In the genomic region with DNA sequence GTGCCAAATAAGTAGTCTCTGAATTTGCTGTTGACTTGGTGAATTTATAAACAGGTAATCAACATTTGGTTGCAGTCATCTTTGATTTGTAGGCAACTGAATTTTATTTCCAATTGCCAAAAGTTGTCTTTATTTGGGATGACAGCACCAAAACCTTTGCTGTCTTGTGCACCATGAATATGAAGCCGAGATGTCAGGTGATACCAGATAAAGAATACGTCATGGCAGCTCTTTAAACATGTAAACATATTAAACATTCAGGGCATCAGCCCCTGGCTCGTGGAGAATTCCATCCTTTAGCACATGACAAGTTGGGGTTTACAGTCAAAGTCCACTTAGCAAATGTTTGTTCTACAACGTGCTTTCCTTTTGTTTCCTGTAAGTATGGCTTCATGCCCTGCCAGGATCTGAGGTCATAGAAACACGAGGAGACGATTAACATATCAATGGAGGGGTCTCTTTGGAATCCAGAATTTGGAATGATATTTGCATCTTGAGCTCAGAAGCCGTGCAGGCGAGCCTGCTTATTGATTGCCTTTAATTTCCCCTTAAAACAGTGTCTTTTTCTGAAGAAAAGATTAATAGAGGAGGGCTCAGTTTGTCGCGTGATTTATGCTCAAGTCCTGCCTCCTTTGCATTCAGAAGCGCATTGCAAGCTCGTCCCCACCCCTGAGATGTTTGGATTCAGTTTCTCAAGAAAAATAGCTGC, we compare ENCODE assay signal across 1 cellular context.
TF ChIP-seq lines count a peak whose summit lies in the region.

No MANE protein-coding gene starts in this region.

TF ChIP-seq in HepG2, 621 proteins besides CTCF, POLR2A, EP300 and RAD21 (continued from another document and continues in another):
- TF ChIP-seq, protein P1, sequence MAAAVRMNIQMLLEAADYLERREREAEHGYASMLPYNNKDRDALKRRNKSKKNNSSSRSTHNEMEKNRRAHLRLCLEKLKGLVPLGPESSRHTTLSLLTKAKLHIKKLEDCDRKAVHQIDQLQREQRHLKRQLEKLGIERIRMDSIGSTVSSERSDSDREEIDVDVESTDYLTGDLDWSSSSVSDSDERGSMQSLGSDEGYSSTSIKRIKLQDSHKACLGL (CRISPR knock-in tag; IDR thresholded peaks at IDR 0.05): no peak
- TF ChIP-seq SNRNP70 (IDR thresholded peaks at IDR 0.05; ENCODE audit: low read depth, low read length) (no peak), SP4 (CRISPR knock-in tag; IDR thresholded peaks at IDR 0.05) (no peak; the same call in 1 of the 2 replicates), ZMYM3 (CRISPR knock-in tag; IDR thresholded peaks at IDR 0.05) (peak; percentile 93), ZNF460 (CRISPR knock-in tag; IDR thresholded peaks at IDR 0.05; ENCODE audit: borderline replicate concordance) (peak; percentile 39; the same call in 1 of the 2 replicates), FOXP1 (IDR thresholded peaks at IDR 0.05) (peak; percentile 86), FOXP1 (CRISPR knock-in tag; IDR thresholded peaks at IDR 0.05) (peak; percentile 97), HNF4A (CRISPR knock-in tag; IDR thresholded peaks at IDR 0.05) (peak; percentile 99), ZNF674 (CRISPR knock-in tag; IDR thresholded peaks at IDR 0.05; ENCODE audit: low read depth) (no peak), CHD2 (IDR thresholded peaks at IDR 0.05; ENCODE audit: low read depth, low read length) (no peak), ZNF451 (CRISPR knock-in tag; IDR thresholded peaks at IDR 0.05) (no peak), GZF1 (CRISPR knock-in tag; IDR thresholded peaks at IDR 0.05) (0 out of 2 replicates have a peak, but pooled peaks have one; percentile 51), ZNF430 (CRISPR knock-in tag; IDR thresholded peaks at IDR 0.05) (peak; percentile 94), ZNF224 (CRISPR knock-in tag; IDR thresholded peaks at IDR 0.05) (no peak), RFX5 (IDR thresholded peaks at IDR 0.05; ENCODE audit: low read depth, low read length) (no peak), JARID2 (CRISPR knock-in tag; IDR thresholded peaks at IDR 0.05; ENCODE audit: insufficient replicate concordance) (no peak), NFIB (CRISPR knock-in tag; IDR thresholded peaks at IDR 0.05; ENCODE audit: borderline replicate concordance) (no peak), NFYB (CRISPR knock-in tag; IDR thresholded peaks at IDR 0.05) (peak; percentile 16; the same call in 1 of the 2 replicates), KDM1A (CRISPR knock-in tag; IDR thresholded peaks at IDR 0.05) (peak; percentile 79; the same call in 1 of the 2 replicates), SPEN (CRISPR knock-in tag; IDR thresholded peaks at IDR 0.05; ENCODE audit: low read depth) (peak; percentile 54; the same call in 1 of the 2 replicates), TEAD2 (CRISPR knock-in tag; IDR thresholded peaks at IDR 0.05) (no peak), ZNF816 (CRISPR knock-in tag; IDR thresholded peaks at IDR 0.05; ENCODE audit: borderline replicate concordance) (no peak; the same call in 1 of the 2 replicates), NFRKB (IDR thresholded peaks at IDR 0.05) (no peak), ZNF136 (CRISPR knock-in tag; IDR thresholded peaks at IDR 0.05; ENCODE audit: low read depth) (peak; percentile 68; the same call in 1 of the 2 replicates), CBX1 (IDR thresholded peaks at IDR 0.05; ENCODE audit: low read depth) (peak; percentile 21), SP2 (CRISPR knock-in tag; IDR thresholded peaks at IDR 0.05) (no peak), SMAD9 (CRISPR knock-in tag; IDR thresholded peaks at IDR 0.05) (0 out of 2 replicates have a peak, but pooled peaks have one; percentile 74), CAMTA2 (CRISPR knock-in tag; IDR thresholded peaks at IDR 0.05; ENCODE audit: borderline replicate concordance) (no peak), ZNF615 (CRISPR knock-in tag; IDR thresholded peaks at IDR 0.05; ENCODE audit: borderline replicate concordance) (no peak), SP140L (CRISPR knock-in tag; IDR thresholded peaks at IDR 0.05; ENCODE audit: borderline replicate concordance) (peak; percentile 76; the same call in 1 of the 2 replicates), AKAP8 (CRISPR knock-in tag; IDR thresholded peaks at IDR 0.05) (no peak; the same call in 1 of the 2 replicates), TAF15 (IDR thresholded peaks at IDR 0.05; ENCODE audit: low read depth, low read length, poor library complexity, severe bottlenecking) (no peak), ZIK1 (CRISPR knock-in tag; IDR thresholded peaks at IDR 0.05; ENCODE audit: borderline replicate concordance, low read depth) (no peak), ZNF652 (CRISPR knock-in tag; IDR thresholded peaks at IDR 0.05; ENCODE audit: borderline replicate concordance, low read depth) (peak; percentile 15; the same call in 1 of the 2 replicates), FOXJ3 (CRISPR knock-in tag; IDR thresholded peaks at IDR 0.05; ENCODE audit: borderline replicate concordance) (peak; percentile 98), CCAR2 (optimal IDR thresholded peaks at IDR 0.05; ENCODE audit: low read depth, low read length) (no peak), ZC3H4 (CRISPR knock-in tag; IDR thresholded peaks at IDR 0.05; ENCODE audit: borderline replicate concordance) (no peak), NFE2L2 (IDR thresholded peaks at IDR 0.05; ENCODE audit: low read length) (0 out of 2 replicates have a peak, but pooled peaks have one; percentile 4), GFI1 (CRISPR knock-in tag; IDR thresholded peaks at IDR 0.05; ENCODE audit: borderline replicate concordance) (peak; percentile 80), NFATC3 (CRISPR knock-in tag; IDR thresholded peaks at IDR 0.05) (no peak)
- TF ChIP-seq, protein P2, sequence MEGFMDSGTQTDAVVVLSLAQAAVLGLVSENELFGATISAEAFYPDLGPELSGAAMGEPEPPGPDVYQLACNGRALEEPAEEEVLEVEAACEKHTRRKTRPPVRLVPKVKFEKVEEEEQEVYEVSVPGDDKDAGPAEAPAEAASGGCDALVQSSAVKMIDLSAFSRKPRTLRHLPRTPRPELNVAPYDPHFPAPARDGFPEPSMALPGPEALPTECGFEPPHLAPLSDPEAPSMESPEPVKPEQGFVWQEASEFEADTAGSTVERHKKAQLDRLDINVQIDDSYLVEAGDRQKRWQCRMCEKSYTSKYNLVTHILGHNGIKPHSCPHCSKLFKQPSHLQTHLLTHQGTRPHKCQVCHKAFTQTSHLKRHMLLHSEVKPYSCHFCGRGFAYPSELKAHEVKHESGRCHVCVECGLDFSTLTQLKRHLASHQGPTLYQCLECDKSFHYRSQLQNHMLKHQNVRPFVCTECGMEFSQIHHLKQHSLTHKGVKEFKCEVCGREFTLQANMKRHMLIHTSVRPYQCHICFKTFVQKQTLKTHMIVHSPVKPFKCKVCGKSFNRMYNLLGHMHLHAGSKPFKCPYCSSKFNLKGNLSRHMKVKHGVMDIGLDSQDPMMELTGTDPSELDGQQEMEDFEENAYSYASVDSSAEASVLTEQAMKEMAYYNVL (CRISPR knock-in tag; IDR thresholded peaks at IDR 0.05; ENCODE audit: borderline replicate concordance): peak; percentile 84; the same call in 1 of the 2 replicates
- TF ChIP-seq, protein P3, sequence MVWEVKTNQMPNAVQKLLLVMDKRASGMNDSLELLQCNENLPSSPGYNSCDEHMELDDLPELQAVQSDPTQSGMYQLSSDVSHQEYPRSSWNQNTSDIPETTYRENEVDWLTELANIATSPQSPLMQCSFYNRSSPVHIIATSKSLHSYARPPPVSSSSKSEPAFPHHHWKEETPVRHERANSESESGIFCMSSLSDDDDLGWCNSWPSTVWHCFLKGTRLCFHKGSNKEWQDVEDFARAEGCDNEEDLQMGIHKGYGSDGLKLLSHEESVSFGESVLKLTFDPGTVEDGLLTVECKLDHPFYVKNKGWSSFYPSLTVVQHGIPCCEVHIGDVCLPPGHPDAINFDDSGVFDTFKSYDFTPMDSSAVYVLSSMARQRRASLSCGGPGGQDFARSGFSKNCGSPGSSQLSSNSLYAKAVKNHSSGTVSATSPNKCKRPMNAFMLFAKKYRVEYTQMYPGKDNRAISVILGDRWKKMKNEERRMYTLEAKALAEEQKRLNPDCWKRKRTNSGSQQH (CRISPR knock-in tag; IDR thresholded peaks at IDR 0.05; ENCODE audit: low read depth): no peak; the same call in 1 of the 2 replicates
- TF ChIP-seq, protein P4, sequence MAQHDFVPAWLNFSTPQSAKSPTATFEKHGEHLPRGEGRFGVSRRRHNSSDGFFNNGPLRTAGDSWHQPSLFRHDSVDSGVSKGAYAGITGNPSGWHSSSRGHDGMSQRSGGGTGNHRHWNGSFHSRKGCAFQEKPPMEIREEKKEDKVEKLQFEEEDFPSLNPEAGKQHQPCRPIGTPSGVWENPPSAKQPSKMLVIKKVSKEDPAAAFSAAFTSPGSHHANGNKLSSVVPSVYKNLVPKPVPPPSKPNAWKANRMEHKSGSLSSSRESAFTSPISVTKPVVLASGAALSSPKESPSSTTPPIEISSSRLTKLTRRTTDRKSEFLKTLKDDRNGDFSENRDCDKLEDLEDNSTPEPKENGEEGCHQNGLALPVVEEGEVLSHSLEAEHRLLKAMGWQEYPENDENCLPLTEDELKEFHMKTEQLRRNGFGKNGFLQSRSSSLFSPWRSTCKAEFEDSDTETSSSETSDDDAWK (CRISPR knock-in tag; IDR thresholded peaks at IDR 0.05): no peak
- TF ChIP-seq, protein P5, sequence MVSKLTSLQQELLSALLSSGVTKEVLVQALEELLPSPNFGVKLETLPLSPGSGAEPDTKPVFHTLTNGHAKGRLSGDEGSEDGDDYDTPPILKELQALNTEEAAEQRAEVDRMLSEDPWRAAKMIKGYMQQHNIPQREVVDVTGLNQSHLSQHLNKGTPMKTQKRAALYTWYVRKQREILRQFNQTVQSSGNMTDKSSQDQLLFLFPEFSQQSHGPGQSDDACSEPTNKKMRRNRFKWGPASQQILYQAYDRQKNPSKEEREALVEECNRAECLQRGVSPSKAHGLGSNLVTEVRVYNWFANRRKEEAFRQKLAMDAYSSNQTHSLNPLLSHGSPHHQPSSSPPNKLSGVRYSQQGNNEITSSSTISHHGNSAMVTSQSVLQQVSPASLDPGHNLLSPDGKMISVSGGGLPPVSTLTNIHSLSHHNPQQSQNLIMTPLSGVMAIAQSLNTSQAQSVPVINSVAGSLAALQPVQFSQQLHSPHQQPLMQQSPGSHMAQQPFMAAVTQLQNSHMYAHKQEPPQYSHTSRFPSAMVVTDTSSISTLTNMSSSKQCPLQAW (CRISPR knock-in tag; IDR thresholded peaks at IDR 0.05): peak; percentile 69
- TF ChIP-seq, protein P6, sequence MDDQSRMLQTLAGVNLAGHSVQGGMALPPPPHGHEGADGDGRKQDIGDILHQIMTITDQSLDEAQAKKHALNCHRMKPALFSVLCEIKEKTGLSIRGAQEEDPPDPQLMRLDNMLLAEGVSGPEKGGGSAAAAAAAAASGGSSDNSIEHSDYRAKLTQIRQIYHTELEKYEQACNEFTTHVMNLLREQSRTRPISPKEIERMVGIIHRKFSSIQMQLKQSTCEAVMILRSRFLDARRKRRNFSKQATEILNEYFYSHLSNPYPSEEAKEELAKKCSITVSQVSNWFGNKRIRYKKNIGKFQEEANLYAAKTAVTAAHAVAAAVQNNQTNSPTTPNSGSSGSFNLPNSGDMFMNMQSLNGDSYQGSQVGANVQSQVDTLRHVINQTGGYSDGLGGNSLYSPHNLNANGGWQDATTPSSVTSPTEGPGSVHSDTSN (CRISPR knock-in tag; IDR thresholded peaks at IDR 0.05; ENCODE audit: borderline replicate concordance): no peak
- TF ChIP-seq, protein P7, sequence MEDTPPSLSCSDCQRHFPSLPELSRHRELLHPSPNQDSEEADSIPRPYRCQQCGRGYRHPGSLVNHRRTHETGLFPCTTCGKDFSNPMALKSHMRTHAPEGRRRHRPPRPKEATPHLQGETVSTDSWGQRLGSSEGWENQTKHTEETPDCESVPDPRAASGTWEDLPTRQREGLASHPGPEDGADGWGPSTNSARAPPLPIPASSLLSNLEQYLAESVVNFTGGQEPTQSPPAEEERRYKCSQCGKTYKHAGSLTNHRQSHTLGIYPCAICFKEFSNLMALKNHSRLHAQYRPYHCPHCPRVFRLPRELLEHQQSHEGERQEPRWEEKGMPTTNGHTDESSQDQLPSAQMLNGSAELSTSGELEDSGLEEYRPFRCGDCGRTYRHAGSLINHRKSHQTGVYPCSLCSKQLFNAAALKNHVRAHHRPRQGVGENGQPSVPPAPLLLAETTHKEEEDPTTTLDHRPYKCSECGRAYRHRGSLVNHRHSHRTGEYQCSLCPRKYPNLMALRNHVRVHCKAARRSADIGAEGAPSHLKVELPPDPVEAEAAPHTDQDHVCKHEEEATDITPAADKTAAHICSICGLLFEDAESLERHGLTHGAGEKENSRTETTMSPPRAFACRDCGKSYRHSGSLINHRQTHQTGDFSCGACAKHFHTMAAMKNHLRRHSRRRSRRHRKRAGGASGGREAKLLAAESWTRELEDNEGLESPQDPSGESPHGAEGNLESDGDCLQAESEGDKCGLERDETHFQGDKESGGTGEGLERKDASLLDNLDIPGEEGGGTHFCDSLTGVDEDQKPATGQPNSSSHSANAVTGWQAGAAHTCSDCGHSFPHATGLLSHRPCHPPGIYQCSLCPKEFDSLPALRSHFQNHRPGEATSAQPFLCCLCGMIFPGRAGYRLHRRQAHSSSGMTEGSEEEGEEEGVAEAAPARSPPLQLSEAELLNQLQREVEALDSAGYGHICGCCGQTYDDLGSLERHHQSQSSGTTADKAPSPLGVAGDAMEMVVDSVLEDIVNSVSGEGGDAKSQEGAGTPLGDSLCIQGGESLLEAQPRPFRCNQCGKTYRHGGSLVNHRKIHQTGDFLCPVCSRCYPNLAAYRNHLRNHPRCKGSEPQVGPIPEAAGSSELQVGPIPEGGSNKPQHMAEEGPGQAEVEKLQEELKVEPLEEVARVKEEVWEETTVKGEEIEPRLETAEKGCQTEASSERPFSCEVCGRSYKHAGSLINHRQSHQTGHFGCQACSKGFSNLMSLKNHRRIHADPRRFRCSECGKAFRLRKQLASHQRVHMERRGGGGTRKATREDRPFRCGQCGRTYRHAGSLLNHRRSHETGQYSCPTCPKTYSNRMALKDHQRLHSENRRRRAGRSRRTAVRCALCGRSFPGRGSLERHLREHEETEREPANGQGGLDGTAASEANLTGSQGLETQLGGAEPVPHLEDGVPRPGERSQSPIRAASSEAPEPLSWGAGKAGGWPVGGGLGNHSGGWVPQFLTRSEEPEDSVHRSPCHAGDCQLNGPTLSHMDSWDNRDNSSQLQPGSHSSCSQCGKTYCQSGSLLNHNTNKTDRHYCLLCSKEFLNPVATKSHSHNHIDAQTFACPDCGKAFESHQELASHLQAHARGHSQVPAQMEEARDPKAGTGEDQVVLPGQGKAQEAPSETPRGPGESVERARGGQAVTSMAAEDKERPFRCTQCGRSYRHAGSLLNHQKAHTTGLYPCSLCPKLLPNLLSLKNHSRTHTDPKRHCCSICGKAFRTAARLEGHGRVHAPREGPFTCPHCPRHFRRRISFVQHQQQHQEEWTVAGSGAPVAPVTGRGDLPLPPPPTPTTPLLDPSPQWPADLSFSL (CRISPR knock-in tag; IDR thresholded peaks at IDR 0.05): no peak
- TF ChIP-seq, protein P8, sequence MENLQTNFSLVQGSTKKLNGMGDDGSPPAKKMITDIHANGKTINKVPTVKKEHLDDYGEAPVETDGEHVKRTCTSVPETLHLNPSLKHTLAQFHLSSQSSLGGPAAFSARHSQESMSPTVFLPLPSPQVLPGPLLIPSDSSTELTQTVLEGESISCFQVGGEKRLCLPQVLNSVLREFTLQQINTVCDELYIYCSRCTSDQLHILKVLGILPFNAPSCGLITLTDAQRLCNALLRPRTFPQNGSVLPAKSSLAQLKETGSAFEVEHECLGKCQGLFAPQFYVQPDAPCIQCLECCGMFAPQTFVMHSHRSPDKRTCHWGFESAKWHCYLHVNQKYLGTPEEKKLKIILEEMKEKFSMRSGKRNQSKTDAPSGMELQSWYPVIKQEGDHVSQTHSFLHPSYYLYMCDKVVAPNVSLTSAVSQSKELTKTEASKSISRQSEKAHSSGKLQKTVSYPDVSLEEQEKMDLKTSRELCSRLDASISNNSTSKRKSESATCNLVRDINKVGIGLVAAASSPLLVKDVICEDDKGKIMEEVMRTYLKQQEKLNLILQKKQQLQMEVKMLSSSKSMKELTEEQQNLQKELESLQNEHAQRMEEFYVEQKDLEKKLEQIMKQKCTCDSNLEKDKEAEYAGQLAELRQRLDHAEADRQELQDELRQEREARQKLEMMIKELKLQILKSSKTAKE (CRISPR knock-in tag; IDR thresholded peaks at IDR 0.05; ENCODE audit: borderline replicate concordance): peak; percentile 49; the same call in 1 of the 2 replicates
